In genomic region chr16:69384974-69385373, GRCh38 we compare ENCODE assay signal across 9 cellular contexts. TPM values are rescaled to one million over a fixed set of nuclear protein-coding genes. Genes with fewer than 3 reads are reported as not detected.
DNase-seq lines count a peak whose midpoint lies in the region; ATAC-seq, FAIRE-seq and TF ChIP-seq lines count a peak whose summit lies in the region.
"Had no signal": no experiment of that assay in that cellular context is flagged by ENCODE, and none has a peak within 500 bp of the region (broad histone marks: within the 10 kb centered on the region; RNA-seq: fewer than 3 reads in every experiment).

No MANE protein-coding gene starts in this region.

- H3K4me3 ChIP-seq in adrenal gland (peak overlapping the region in 3 of 4 donors; percentile 35 to 83 (median 48)), HepG2 (replicated peaks in 1 of 3; ENCODE audit: insufficient read depth in 1 of 3, low read depth in 2 of 3, low read length in 3 of 3) (peak overlapping the region; percentile 78 to 97 (median 79)), thoracic aorta (peak overlapping the region; percentile 93)

- H3K27me3 ChIP-seq in adrenal gland (no peaks in the 10 kb centered on the region), HepG2 (ENCODE audit: control insufficient read depth in 1 of 2, insufficient read depth in 2 of 2, low read length in 2 of 2) (no peaks in the 10 kb centered on the region; a peak in 2 of 5 replicates), thoracic aorta (replicated peaks; ENCODE audit: insufficient read depth) (no peaks in the 10 kb centered on the region)

- H3K4me1 ChIP-seq in adrenal gland (replicated peaks in 1 of 2) (peaks cover 12 to 20% of the 10 kb centered on the region in 2 donors), HepG2 (ENCODE audit: insufficient read depth, low read length) (peaks cover 40% of the 10 kb centered on the region), thoracic aorta (ENCODE audit: control insufficient read depth in 1 of 2, low read depth in 2 of 2) (peaks cover 15 to 26% of the 10 kb centered on the region in 2 donors)

- no peak overlapping the region for H2AFZ ChIP-seq in HepG2 (ENCODE audit: low read length)

- no peak for DNase-seq in activated CD4-positive, alpha-beta T cell treated with anti-CD3 and anti-CD28 coated beads for 36 hours
- no peak for DNase-seq in activated CD4-positive, alpha-beta T cell treated with anti-CD3 and anti-CD28 coated beads, Interleukin-2, amount 50 U/mL, for 48 hours
- DNase-seq in adrenal gland = no peak
- DNase-seq in HepG2 (ENCODE audit: low spot score) = no peak
- no peak for DNase-seq in thoracic aorta (ENCODE audit: low spot score)
- no peak for DNase-seq in GM10266 (ENCODE audit: extremely low spot score)
- no peak for DNase-seq in Ammon's horn (ENCODE audit: low spot score)
- DNase-seq: KBM-7 had no signal

- peak overlapping the region; percentile 30 to 100 (median 85) for H3K27ac ChIP-seq in adrenal gland
- H3K27ac ChIP-seq in HepG2 (ENCODE audit: extremely low read length, insufficient read depth, low read length) = peak overlapping the region; percentile 63
- peak overlapping the region; percentile 82 to 84 for H3K27ac ChIP-seq in thoracic aorta

- CTCF ChIA-PET in activated CD4-positive, alpha-beta T cell treated with anti-CD3 and anti-CD28 coated beads for 36 hours (lab: Charles Lee) = interaction anchor here (1.3 to 2.2 kb wide), 5 partner anchors 11 to 370 kb away, joined by 4 to 11 read pairs (median 7); partner anchors contain the start of genes COG8, NIP7 and NOB1
- CTCF ChIA-PET in HepG2 (lab: Yijun Ruan, JAX; ENCODE audit: low intra/inter-chr PET ratio, low total read pairs) = no interaction called here

- TF ChIP-seq POLR2A in adrenal gland (IDR thresholded peaks at IDR 0.05) (no peak), HepG2 (IDR thresholded peaks at IDR 0.05; ENCODE audit: insufficient read depth in 1 of 2, low read depth in 2 of 2, low read length in 2 of 2) (no peak)

- H3K4me1 Mint-ChIP-seq in activated CD4-positive, alpha-beta T cell treated with anti-CD3 and anti-CD28 coated beads for 36 hours = peaks cover 37% of the 10 kb centered on the region

- peak overlapping the region; percentile 99 for H3K27ac Mint-ChIP-seq in activated CD4-positive, alpha-beta T cell treated with anti-CD3 and anti-CD28 coated beads for 36 hours

- peak overlapping the region; percentile 89 for H3K4me2 ChIP-seq in HepG2 (ENCODE audit: low read depth, low read length)

- no peak for TF ChIP-seq EP300 in HepG2 (IDR thresholded peaks at IDR 0.05; ENCODE audit: low read depth in 2 of 2, low read length in 2 of 2)
- no peak for TF ChIP-seq EP300 in HepG2 (CRISPR knock-in tag; IDR thresholded peaks at IDR 0.05; ENCODE audit: borderline replicate concordance)

- no peak for ATAC-seq in activated CD4-positive, alpha-beta T cell treated with anti-CD3 and anti-CD28 coated beads for 36 hours
- no peak for ATAC-seq in HepG2
- no peak for ATAC-seq in thoracic aorta (ENCODE audit: insufficient number of reproducible peaks, low FRiP score, low read depth)
- ATAC-seq in HG02981 (IDR thresholded peaks at IDR 0.05; ENCODE audit: unreplicated experiment) = no peak

- H3K9me3 ChIP-seq in adrenal gland (replicated peaks in 1 of 3) (no peaks in the 10 kb centered on the region), HepG2 (ENCODE audit: low read length) (no peaks in the 10 kb centered on the region), thoracic aorta (no peaks in the 10 kb centered on the region)

- H4K20me1 ChIP-seq in HepG2 (ENCODE audit: insufficient read depth, low read length) = no peaks in the 10 kb centered on the region

- H3K4me3 Mint-ChIP-seq in activated CD4-positive, alpha-beta T cell treated with anti-CD3 and anti-CD28 coated beads for 36 hours = peak overlapping the region; percentile 100

- TF ChIP-seq RAD21 in HepG2 (CRISPR knock-in tag; IDR thresholded peaks at IDR 0.05) = no peak

- TF ChIP-seq CTCF in adrenal gland (IDR thresholded peaks at IDR 0.05) (no peak), HepG2 (CRISPR knock-in tag; IDR thresholded peaks at IDR 0.05) (no peak), thoracic aorta (IDR thresholded peaks at IDR 0.05) (no peak), GM10266 (IDR thresholded peaks at IDR 0.05; ENCODE audit: control insufficient read depth, insufficient read depth, low read depth, missing control alignments) (no peak)

- in situ Hi-C loops in HepG2 (cut with HindIII; ENCODE audit: extremely low pct_ligation_motif_present, low pct_unique_long_range_greater_than_20kb) = no loop called here

- peaks cover 0 to 35% of the 10 kb centered on the region in 2 donors for H3K36me3 ChIP-seq in adrenal gland (replicated peaks in 1 of 2)
- H3K36me3 ChIP-seq in HepG2 (replicated peaks in 1 of 2; ENCODE audit: control insufficient read depth in 1 of 2, insufficient read depth in 2 of 2, low read length in 2 of 2) = peaks cover 7 to 27% of the 10 kb centered on the region in 2 experiments
- H3K36me3 ChIP-seq in thoracic aorta = peaks cover 11% of the 10 kb centered on the region

- no peaks in the 10 kb centered on the region for H3K9me3 Mint-ChIP-seq in activated CD4-positive, alpha-beta T cell treated with anti-CD3 and anti-CD28 coated beads for 36 hours (ENCODE audit: low read depth)

- no peaks in the 10 kb centered on the region for H3K27me3 Mint-ChIP-seq in activated CD4-positive, alpha-beta T cell treated with anti-CD3 and anti-CD28 coated beads for 36 hours

- H3K79me2 ChIP-seq in HepG2 (ENCODE audit: insufficient read depth, low read length) = peaks cover 47% of the 10 kb centered on the region

- FAIRE-seq in HepG2 (lab: Jason Lieb, UNC) = no peak

- POLR2A ChIA-PET in activated CD4-positive, alpha-beta T cell treated with anti-CD3 and anti-CD28 coated beads for 36 hours (lab: Charles Lee) = no interaction called here
- POLR2A ChIA-PET in HepG2 (lab: Yijun Ruan, JAX) = interaction anchor here (1.0 to 3.3 kb wide), 4 partner anchors 12 to 45 kb away, joined by 3 to 16 read pairs (median 4); partner anchors contain the start of genes NIP7 and TMED6

- BruUV-seq in HepG2 (replicated peaks; lab: Mats Ljungman, UMichigan) = TSS peak; percentile 56

- H3K36me3 Mint-ChIP-seq in activated CD4-positive, alpha-beta T cell treated with anti-CD3 and anti-CD28 coated beads for 36 hours (ENCODE audit: low read depth) = peaks cover 44% of the 10 kb centered on the region

- intact Hi-C loops in activated CD4-positive, alpha-beta T cell treated with anti-CD3 and anti-CD28 coated beads for 36 hours (cut with DNase I, micrococcal nuclease) = loop anchor here (1.0 to 2.0 kb wide), 8 partner anchors 46 to 542 kb away; partner anchors contain the start of genes COG8 (in 2 of the 2), NIP7 (in 2 of the 2), CHTF8 (in 1 of the 2) and PDF (in 1 of the 2)
- intact Hi-C loops in adrenal gland (cut with DNase I) = no loop called here
- intact Hi-C loops in HepG2 (cut with micrococcal nuclease; ENCODE audit: unreplicated experiment) = loop anchor here (1.0 to 5.0 kb wide), 2 partner anchors 33 to 59 kb away; partner anchors contain the start of gene TMED6

- WGBS in adrenal gland, 4 donors = 3 to 4% (median 4%) methylated on average over 6 of the region's 6 CpGs
- 2% methylated on average over 6 of the region's 6 CpGs for WGBS in HepG2 (ENCODE audit: low lambda C conversion rate)

- peak overlapping the region; percentile 88 for H3K9ac ChIP-seq in HepG2 (ENCODE audit: insufficient read depth, low read depth, low read length)

RNA-seq across cellular contexts. Expression of gene TERF2, which starts 0.8 kb away (rescaled TPM):
- total RNA-seq in activated CD4-positive, alpha-beta T cell treated with anti-CD3 and anti-CD28 coated beads for 36 hours = 10 to 100 TPM; 45.9 to 82.4 TPM
- 10 to 100 TPM; 14.8 to 38.0 (median 27.7) TPM for total RNA-seq in adrenal gland
- 10 to 100 TPM; 11.1 to 50.1 (median 12.4) TPM for polyA plus RNA-seq in adrenal gland
- total RNA-seq in HepG2 (2016; rRNA removed; fragmentation: Illumina TruSeq; extraction: Trizol) = 9.7 and 18.2 TPM in 2 replicates
- total RNA-seq in HepG2 (2016; cell fraction: cytosol; rRNA removed; fragmentation: Illumina TruSeq; extraction: Trizol; ENCODE audit: low read depth) = 17.4 and 18.9 TPM in 2 replicates
- total RNA-seq in HepG2 (2016; cell fraction: insoluble cytoplasmic fraction; rRNA removed; fragmentation: Illumina TruSeq; extraction: Trizol) = 12.3 and 15.9 TPM in 2 replicates
- total RNA-seq in HepG2 (2016; cell fraction: membrane; rRNA removed; fragmentation: Illumina TruSeq; extraction: Trizol) = 10.9 and 11.1 TPM in 2 replicates
- 10.9 and 11.7 TPM in 2 replicates for total RNA-seq in HepG2 (2016; cell fraction: nucleus; rRNA removed; fragmentation: Illumina TruSeq; extraction: Trizol)
- 16.6 and 20.2 TPM in 2 replicates for polyA plus RNA-seq in HepG2 (2011; rRNA removed)
- 9.0 and 11.1 TPM in 2 replicates for polyA plus RNA-seq in HepG2 (2011; cell fraction: cytosol; rRNA removed)
- 10.9 and 12.7 TPM in 2 replicates for polyA plus RNA-seq in HepG2 (2011; cell fraction: nucleus; rRNA removed)
- polyA plus RNA-seq in HepG2 (2012) = 21.6 and 23.0 TPM in 2 replicates
- 6.2 and 7.8 TPM in 2 replicates for polyA plus RNA-seq in HepG2 (2016; cell fraction: cytosol; fragmentation: Illumina TruSeq; extraction: Trizol; ENCODE audit: low read depth)
- polyA plus RNA-seq in HepG2 (2016; cell fraction: insoluble cytoplasmic fraction; fragmentation: Illumina TruSeq; extraction: Trizol; ENCODE audit: low read depth) = 38.1 and 39.2 TPM in 2 replicates
- polyA plus RNA-seq in HepG2 (2016; cell fraction: membrane; fragmentation: Illumina TruSeq; extraction: Trizol; ENCODE audit: low read depth) = 11.5 and 14.4 TPM in 2 replicates
- polyA plus RNA-seq in HepG2 (2016; cell fraction: nucleus; fragmentation: Illumina TruSeq; extraction: Trizol; ENCODE audit: insufficient read depth, low read depth) = 37.2 and 38.8 TPM in 2 replicates
- polyA minus RNA-seq in HepG2 (2011; rRNA and poly(A)+ RNA removed; ENCODE audit: low replicate concordance) = 24.0 and 33.0 TPM in 2 replicates
- 25.9 and 27.6 TPM in 2 replicates for polyA minus RNA-seq in HepG2 (2011; cell fraction: cytosol; rRNA and poly(A)+ RNA removed)
- 28.1 and 31.1 TPM in 2 replicates for polyA minus RNA-seq in HepG2 (2011; cell fraction: nucleus; rRNA and poly(A)+ RNA removed)
- 10 to 100 TPM; 33.4 to 47.4 TPM for total RNA-seq in thoracic aorta

RNA-seq across cellular contexts. Expression of gene TMED6, which starts 33.4 kb away (rescaled TPM):
- 1 to 10 TPM; 1.2 to 1.3 TPM for total RNA-seq in activated CD4-positive, alpha-beta T cell treated with anti-CD3 and anti-CD28 coated beads for 36 hours
- total RNA-seq in adrenal gland (under 1 TPM in 4 of 8 donors, not detected in 4; 0.28 to 0.56 (median 0.44) TPM), HepG2 (2016; rRNA removed; fragmentation: Illumina TruSeq; extraction: Trizol) (6.4 and 14.4 TPM in 2 replicates), thoracic aorta (1 to 10 TPM in 1 of 2 donors, not detected in 1; 1.5 TPM)
- polyA plus RNA-seq in adrenal gland (1 to 10 TPM in 1 of 3 donors, under 1 TPM in 1, not detected in 1; 0.22 to 2.5 TPM), HepG2 (2011; rRNA removed) (9.8 and 10.5 TPM in 2 replicates)
- 2.9 and 4.8 TPM in 2 replicates for total RNA-seq in HepG2 (2016; cell fraction: cytosol; rRNA removed; fragmentation: Illumina TruSeq; extraction: Trizol; ENCODE audit: low read depth)
- 9.7 and 13.1 TPM in 2 replicates for total RNA-seq in HepG2 (2016; cell fraction: insoluble cytoplasmic fraction; rRNA removed; fragmentation: Illumina TruSeq; extraction: Trizol)
- 4.0 and 4.4 TPM in 2 replicates for total RNA-seq in HepG2 (2016; cell fraction: membrane; rRNA removed; fragmentation: Illumina TruSeq; extraction: Trizol)
- total RNA-seq in HepG2 (2016; cell fraction: nucleus; rRNA removed; fragmentation: Illumina TruSeq; extraction: Trizol) = 9.6 and 11.2 TPM in 2 replicates
- polyA plus RNA-seq in HepG2 (2011; cell fraction: cytosol; rRNA removed) = 8.0 and 12.8 TPM in 2 replicates
- 3.0 and 4.5 TPM in 2 replicates for polyA plus RNA-seq in HepG2 (2011; cell fraction: nucleus; rRNA removed)
- 6.0 and 10.3 TPM in 2 replicates for polyA plus RNA-seq in HepG2 (2012)
- polyA plus RNA-seq in HepG2 (2016; cell fraction: cytosol; fragmentation: Illumina TruSeq; extraction: Trizol; ENCODE audit: low read depth) = 3.8 and 4.3 TPM in 2 replicates
- 7.5 and 10.5 TPM in 2 replicates for polyA plus RNA-seq in HepG2 (2016; cell fraction: insoluble cytoplasmic fraction; fragmentation: Illumina TruSeq; extraction: Trizol; ENCODE audit: low read depth)
- polyA plus RNA-seq in HepG2 (2016; cell fraction: membrane; fragmentation: Illumina TruSeq; extraction: Trizol; ENCODE audit: low read depth) = 3.5 and 4.2 TPM in 2 replicates
- polyA plus RNA-seq in HepG2 (2016; cell fraction: nucleus; fragmentation: Illumina TruSeq; extraction: Trizol; ENCODE audit: insufficient read depth, low read depth) = 17.8 and 20.3 TPM in 2 replicates
- 1.3 and 10.3 TPM in 2 replicates for polyA minus RNA-seq in HepG2 (2011; rRNA and poly(A)+ RNA removed; ENCODE audit: low replicate concordance)
- 1.6 and 2.7 TPM in 2 replicates for polyA minus RNA-seq in HepG2 (2011; cell fraction: cytosol; rRNA and poly(A)+ RNA removed)
- polyA minus RNA-seq in HepG2 (2011; cell fraction: nucleus; rRNA and poly(A)+ RNA removed) = 6.2 and 6.7 TPM in 2 replicates

RNA-seq across cellular contexts. Expression of gene CYB5B, which starts 39.4 kb away (rescaled TPM):
- 100 to 1,000 TPM; 158 to 187 TPM for total RNA-seq in activated CD4-positive, alpha-beta T cell treated with anti-CD3 and anti-CD28 coated beads for 36 hours
- 100 to 1,000 TPM; 153 to 763 (median 380) TPM for total RNA-seq in adrenal gland
- 1,000 to 10,000 TPM in 1 of 3 donors, 100 to 1,000 TPM in 2; 247 to 1,039 (median 489) TPM for polyA plus RNA-seq in adrenal gland
- 432 and 638 TPM in 2 replicates for total RNA-seq in HepG2 (2016; rRNA removed; fragmentation: Illumina TruSeq; extraction: Trizol)
- total RNA-seq in HepG2 (2016; cell fraction: cytosol; rRNA removed; fragmentation: Illumina TruSeq; extraction: Trizol; ENCODE audit: low read depth) = 65.6 and 75.3 TPM in 2 replicates
- 436 and 657 TPM in 2 replicates for total RNA-seq in HepG2 (2016; cell fraction: insoluble cytoplasmic fraction; rRNA removed; fragmentation: Illumina TruSeq; extraction: Trizol)
- total RNA-seq in HepG2 (2016; cell fraction: membrane; rRNA removed; fragmentation: Illumina TruSeq; extraction: Trizol) = 216 TPM in 2 replicates
- total RNA-seq in HepG2 (2016; cell fraction: nucleus; rRNA removed; fragmentation: Illumina TruSeq; extraction: Trizol) = 130 and 153 TPM in 2 replicates
- 207 and 234 TPM in 2 replicates for polyA plus RNA-seq in HepG2 (2011; rRNA removed)
- polyA plus RNA-seq in HepG2 (2011; cell fraction: cytosol; rRNA removed) = 139 and 166 TPM in 2 replicates
- polyA plus RNA-seq in HepG2 (2011; cell fraction: nucleus; rRNA removed) = 47.1 and 59.8 TPM in 2 replicates
- polyA plus RNA-seq in HepG2 (2012) = 126 and 167 TPM in 2 replicates
- 67.1 and 71.7 TPM in 2 replicates for polyA plus RNA-seq in HepG2 (2016; cell fraction: cytosol; fragmentation: Illumina TruSeq; extraction: Trizol; ENCODE audit: low read depth)
- polyA plus RNA-seq in HepG2 (2016; cell fraction: insoluble cytoplasmic fraction; fragmentation: Illumina TruSeq; extraction: Trizol; ENCODE audit: low read depth) = 674 and 738 TPM in 2 replicates
- polyA plus RNA-seq in HepG2 (2016; cell fraction: membrane; fragmentation: Illumina TruSeq; extraction: Trizol; ENCODE audit: low read depth) = 166 and 175 TPM in 2 replicates
- polyA plus RNA-seq in HepG2 (2016; cell fraction: nucleus; fragmentation: Illumina TruSeq; extraction: Trizol; ENCODE audit: insufficient read depth, low read depth) = 241 and 258 TPM in 2 replicates
- 211 and 254 TPM in 2 replicates for polyA minus RNA-seq in HepG2 (2011; rRNA and poly(A)+ RNA removed; ENCODE audit: low replicate concordance)
- polyA minus RNA-seq in HepG2 (2011; cell fraction: cytosol; rRNA and poly(A)+ RNA removed) = 91.9 and 119 TPM in 2 replicates
- 108 and 125 TPM in 2 replicates for polyA minus RNA-seq in HepG2 (2011; cell fraction: nucleus; rRNA and poly(A)+ RNA removed)
- 10 to 100 TPM; 12.0 to 54.5 TPM for total RNA-seq in thoracic aorta

RNA-seq across cellular contexts. Expression of gene NIP7, which starts 45.4 kb away (rescaled TPM):
- 10 to 100 TPM; 39.1 to 41.3 TPM for total RNA-seq in activated CD4-positive, alpha-beta T cell treated with anti-CD3 and anti-CD28 coated beads for 36 hours
- total RNA-seq in adrenal gland (10 to 100 TPM; 10.5 to 38.0 (median 21.6) TPM), HepG2 (2016; rRNA removed; fragmentation: Illumina TruSeq; extraction: Trizol) (114 and 144 TPM in 2 replicates), thoracic aorta (10 to 100 TPM; 11.0 to 33.4 TPM)
- polyA plus RNA-seq in adrenal gland (10 to 100 TPM; 12.4 to 28.3 (median 13.6) TPM), HepG2 (2011; rRNA removed) (14.0 and 15.3 TPM in 2 replicates)
- 18.2 and 22.3 TPM in 2 replicates for total RNA-seq in HepG2 (2016; cell fraction: cytosol; rRNA removed; fragmentation: Illumina TruSeq; extraction: Trizol; ENCODE audit: low read depth)
- total RNA-seq in HepG2 (2016; cell fraction: insoluble cytoplasmic fraction; rRNA removed; fragmentation: Illumina TruSeq; extraction: Trizol) = 111 and 158 TPM in 2 replicates
- total RNA-seq in HepG2 (2016; cell fraction: membrane; rRNA removed; fragmentation: Illumina TruSeq; extraction: Trizol) = 44.6 and 49.9 TPM in 2 replicates
- total RNA-seq in HepG2 (2016; cell fraction: nucleus; rRNA removed; fragmentation: Illumina TruSeq; extraction: Trizol) = 41.5 and 45.6 TPM in 2 replicates
- polyA plus RNA-seq in HepG2 (2011; cell fraction: cytosol; rRNA removed) = 14.2 and 20.2 TPM in 2 replicates
- 6.7 and 10.3 TPM in 2 replicates for polyA plus RNA-seq in HepG2 (2011; cell fraction: nucleus; rRNA removed)
- 36.0 and 46.6 TPM in 2 replicates for polyA plus RNA-seq in HepG2 (2012)
- 8.3 and 9.9 TPM in 2 replicates for polyA plus RNA-seq in HepG2 (2016; cell fraction: cytosol; fragmentation: Illumina TruSeq; extraction: Trizol; ENCODE audit: low read depth)
- 140 and 161 TPM in 2 replicates for polyA plus RNA-seq in HepG2 (2016; cell fraction: insoluble cytoplasmic fraction; fragmentation: Illumina TruSeq; extraction: Trizol; ENCODE audit: low read depth)
- 25.6 and 25.8 TPM in 2 replicates for polyA plus RNA-seq in HepG2 (2016; cell fraction: membrane; fragmentation: Illumina TruSeq; extraction: Trizol; ENCODE audit: low read depth)
- 69.5 and 74.1 TPM in 2 replicates for polyA plus RNA-seq in HepG2 (2016; cell fraction: nucleus; fragmentation: Illumina TruSeq; extraction: Trizol; ENCODE audit: insufficient read depth, low read depth)
- polyA minus RNA-seq in HepG2 (2011; rRNA and poly(A)+ RNA removed; ENCODE audit: low replicate concordance) = 18.1 and 22.6 TPM in 2 replicates
- 14.7 and 15.0 TPM in 2 replicates for polyA minus RNA-seq in HepG2 (2011; cell fraction: cytosol; rRNA and poly(A)+ RNA removed)
- polyA minus RNA-seq in HepG2 (2011; cell fraction: nucleus; rRNA and poly(A)+ RNA removed) = 21.9 and 26.0 TPM in 2 replicates

RNA-seq across cellular contexts. Expression of gene COG8, which starts 45.6 kb away (rescaled TPM):
- 10 to 100 TPM; 30.0 to 30.3 TPM for total RNA-seq in activated CD4-positive, alpha-beta T cell treated with anti-CD3 and anti-CD28 coated beads for 36 hours
- total RNA-seq in adrenal gland (10 to 100 TPM; 41.2 to 85.3 (median 55.7) TPM), HepG2 (2016; rRNA removed; fragmentation: Illumina TruSeq; extraction: Trizol) (52.1 and 55.3 TPM in 2 replicates), thoracic aorta (10 to 100 TPM; 39.4 to 51.0 TPM)
- polyA plus RNA-seq in adrenal gland (10 to 100 TPM; 26.1 to 30.1 (median 28.0) TPM), HepG2 (2011; rRNA removed) (45.5 and 53.9 TPM in 2 replicates)
- total RNA-seq in HepG2 (2016; cell fraction: cytosol; rRNA removed; fragmentation: Illumina TruSeq; extraction: Trizol; ENCODE audit: low read depth) = 10.7 and 10.9 TPM in 2 replicates
- 51.4 and 55.0 TPM in 2 replicates for total RNA-seq in HepG2 (2016; cell fraction: insoluble cytoplasmic fraction; rRNA removed; fragmentation: Illumina TruSeq; extraction: Trizol)
- total RNA-seq in HepG2 (2016; cell fraction: membrane; rRNA removed; fragmentation: Illumina TruSeq; extraction: Trizol) = 19.3 and 21.7 TPM in 2 replicates
- total RNA-seq in HepG2 (2016; cell fraction: nucleus; rRNA removed; fragmentation: Illumina TruSeq; extraction: Trizol) = 36.9 and 39.9 TPM in 2 replicates
- 41.6 and 42.2 TPM in 2 replicates for polyA plus RNA-seq in HepG2 (2011; cell fraction: cytosol; rRNA removed)
- 54.2 and 55.8 TPM in 2 replicates for polyA plus RNA-seq in HepG2 (2011; cell fraction: nucleus; rRNA removed)
- polyA plus RNA-seq in HepG2 (2012) = 25.6 and 25.8 TPM in 2 replicates
- polyA plus RNA-seq in HepG2 (2016; cell fraction: cytosol; fragmentation: Illumina TruSeq; extraction: Trizol; ENCODE audit: low read depth) = 4.5 and 4.6 TPM in 2 replicates
- 43.6 and 45.3 TPM in 2 replicates for polyA plus RNA-seq in HepG2 (2016; cell fraction: insoluble cytoplasmic fraction; fragmentation: Illumina TruSeq; extraction: Trizol; ENCODE audit: low read depth)
- polyA plus RNA-seq in HepG2 (2016; cell fraction: membrane; fragmentation: Illumina TruSeq; extraction: Trizol; ENCODE audit: low read depth) = 8.1 and 10.3 TPM in 2 replicates
- polyA plus RNA-seq in HepG2 (2016; cell fraction: nucleus; fragmentation: Illumina TruSeq; extraction: Trizol; ENCODE audit: insufficient read depth, low read depth) = 58.0 and 62.4 TPM in 2 replicates
- polyA minus RNA-seq in HepG2 (2011; rRNA and poly(A)+ RNA removed; ENCODE audit: low replicate concordance) = 107 and 148 TPM in 2 replicates
- 58.2 and 58.3 TPM in 2 replicates for polyA minus RNA-seq in HepG2 (2011; cell fraction: cytosol; rRNA and poly(A)+ RNA removed)
- 63.6 and 70.5 TPM in 2 replicates for polyA minus RNA-seq in HepG2 (2011; cell fraction: nucleus; rRNA and poly(A)+ RNA removed)

Comparison
In these comparisons a context has a peak if more than half of its experiments do, and no peak if none do; other contexts are left out.
1. intact Hi-C loops: an anchor here in activated CD4-positive, alpha-beta T cell treated with anti-CD3 and anti-CD28 coated beads for 36 hours (1.0 to 2.0 kb wide) and HepG2 (1.0 to 5.0 kb wide); none called in adrenal gland.